Comparison of ENCODE assay signal across 1 cellular context in genomic region chr17:44363613-44364159, GRCh38.
A peak's percentile ranks its signal among the peaks of the same experiment; 100 is the strongest.
TF ChIP-seq lines count a peak whose summit lies in the region.

TSS of gene FAM171A2 (minus strand) at chr17:44363853. CDS start at chr17:44363714, 139 bp downstream.

TF ChIP-seq in GM12878, 131 proteins besides CTCF, POLR2A, EP300 and RAD21 (continued from another document):
- TF ChIP-seq, protein P1, sequence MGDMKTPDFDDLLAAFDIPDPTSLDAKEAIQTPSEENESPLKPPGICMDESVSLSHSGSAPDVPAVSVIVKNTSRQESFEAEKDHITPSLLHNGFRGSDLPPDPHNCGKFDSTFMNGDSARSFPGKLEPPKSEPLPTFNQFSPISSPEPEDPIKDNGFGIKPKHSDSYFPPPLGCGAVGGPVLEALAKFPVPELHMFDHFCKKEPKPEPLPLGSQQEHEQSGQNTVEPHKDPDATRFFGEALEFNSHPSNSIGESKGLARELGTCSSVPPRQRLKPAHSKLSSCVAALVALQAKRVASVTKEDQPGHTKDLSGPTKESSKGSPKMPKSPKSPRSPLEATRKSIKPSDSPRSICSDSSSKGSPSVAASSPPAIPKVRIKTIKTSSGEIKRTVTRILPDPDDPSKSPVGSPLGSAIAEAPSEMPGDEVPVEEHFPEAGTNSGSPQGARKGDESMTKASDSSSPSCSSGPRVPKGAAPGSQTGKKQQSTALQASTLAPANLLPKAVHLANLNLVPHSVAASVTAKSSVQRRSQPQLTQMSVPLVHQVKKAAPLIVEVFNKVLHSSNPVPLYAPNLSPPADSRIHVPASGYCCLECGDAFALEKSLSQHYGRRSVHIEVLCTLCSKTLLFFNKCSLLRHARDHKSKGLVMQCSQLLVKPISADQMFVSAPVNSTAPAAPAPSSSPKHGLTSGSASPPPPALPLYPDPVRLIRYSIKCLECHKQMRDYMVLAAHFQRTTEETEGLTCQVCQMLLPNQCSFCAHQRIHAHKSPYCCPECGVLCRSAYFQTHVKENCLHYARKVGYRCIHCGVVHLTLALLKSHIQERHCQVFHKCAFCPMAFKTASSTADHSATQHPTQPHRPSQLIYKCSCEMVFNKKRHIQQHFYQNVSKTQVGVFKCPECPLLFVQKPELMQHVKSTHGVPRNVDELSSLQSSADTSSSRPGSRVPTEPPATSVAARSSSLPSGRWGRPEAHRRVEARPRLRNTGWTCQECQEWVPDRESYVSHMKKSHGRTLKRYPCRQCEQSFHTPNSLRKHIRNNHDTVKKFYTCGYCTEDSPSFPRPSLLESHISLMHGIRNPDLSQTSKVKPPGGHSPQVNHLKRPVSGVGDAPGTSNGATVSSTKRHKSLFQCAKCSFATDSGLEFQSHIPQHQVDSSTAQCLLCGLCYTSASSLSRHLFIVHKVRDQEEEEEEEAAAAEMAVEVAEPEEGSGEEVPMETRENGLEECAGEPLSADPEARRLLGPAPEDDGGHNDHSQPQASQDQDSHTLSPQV (IDR thresholded peaks at IDR 0.05): peak; percentile 71; the same call in 1 of the 2 replicates
- TF ChIP-seq DPF2 (IDR thresholded peaks at IDR 0.05) (peak; percentile 82), PKNOX1 (IDR thresholded peaks at IDR 0.05) (no peak), EGR1 (IDR thresholded peaks at IDR 0.05; ENCODE audit: borderline replicate concordance in 1 of 2, low read depth in 2 of 2, low read length in 2 of 2) (peak in 1 of 2 experiments; percentile 38; a peak in 1 of 3 replicates), BACH1 (IDR thresholded peaks at IDR 0.05; ENCODE audit: borderline replicate concordance) (peak; percentile 55), LARP7 (IDR thresholded peaks at IDR 0.05) (peak; percentile 93), GATAD2B (conservative IDR thresholded peaks at IDR 0.05; ENCODE audit: low read depth) (peak; percentile 92), IKZF1 (conservative IDR thresholded peaks at IDR 0.05) (peak; percentile 72), BCLAF1 (IDR thresholded peaks at IDR 0.05) (peak; percentile 49; the same call in 1 of the 2 replicates), NR2F1 (conservative IDR thresholded peaks at IDR 0.05) (0 out of 2 replicates have a peak, but pooled peaks have one; percentile 28), PBX3 (IDR thresholded peaks at IDR 0.05; ENCODE audit: insufficient replicate concordance, low read depth, low read length) (no peak), RUNX3 (IDR thresholded peaks at IDR 0.05; ENCODE audit: low read length) (no peak), RB1 (IDR thresholded peaks at IDR 0.05; ENCODE audit: borderline replicate concordance) (peak; percentile 78; the same call in 1 of the 2 replicates), NKRF (conservative IDR thresholded peaks at IDR 0.05) (peak; percentile 59; the same call in 1 of the 2 replicates), ATF7 (IDR thresholded peaks at IDR 0.05; ENCODE audit: low read depth) (no peak), NFXL1 (IDR thresholded peaks at IDR 0.05; ENCODE audit: borderline replicate concordance) (no peak), SREBF1 (IDR thresholded peaks at IDR 0.05; ENCODE audit: low read length) (no peak), BHLHE40 (IDR thresholded peaks at IDR 0.05; ENCODE audit: borderline replicate concordance in 1 of 2, low read depth in 2 of 2, low read length in 1 of 2) (peak in 1 of 2 experiments; percentile 45; a peak in 1 of 4 replicates), ZNF217 (IDR thresholded peaks at IDR 0.05) (0 out of 2 replicates have a peak, but pooled peaks have one; percentile 49), SMARCA5 (IDR thresholded peaks at IDR 0.05) (peak; percentile 92)
